Comparison of ENCODE assay signal across 8 cellular contexts in genomic region chr11:14644396-14645246, GRCh38. TPM values are rescaled to one million over a fixed set of nuclear protein-coding genes. Genes with fewer than 3 reads are reported as not detected.
DNase-seq lines count a peak whose midpoint lies in the region; ATAC-seq and TF ChIP-seq lines count a peak whose summit lies in the region.

No MANE protein-coding gene starts in this region.

- H3K9ac ChIP-seq in ES-I3 (ENCODE audit: low read depth, low read length), result peak overlapping the region; percentile 86

- H3K4me1 ChIP-seq in ES-I3 (ENCODE audit: insufficient read depth, low read length) (no peaks in the 10 kb centered on the region), right lobe of liver (peaks cover 0 to 22% (median 5%) of the 10 kb centered on the region in 4 donors)

- ATAC-seq in GM21717 (IDR thresholded peaks at IDR 0.05; ENCODE audit: unreplicated experiment) (peak; percentile 25), activated B cell treated with CpG ODN at 0.5 μM for 24 hours (ENCODE audit: low read depth) (peak; percentile 51), right lobe of liver (peak; percentile 32 to 55 (median 44))

- intact Hi-C loops in activated B cell treated with CpG ODN at 0.5 μM for 24 hours (cut with micrococcal nuclease) (loop anchor here (1.0 to 10.0 kb wide), 7 partner anchors 67 to 430 kb away; partner anchors contain the start of genes CALCB, CYP2R1 and PSMA1), right lobe of liver (cut with DNase I) (no loop called here)

- no peaks in the 10 kb centered on the region for H3K27me3 ChIP-seq in right lobe of liver

- TF ChIP-seq POLR2A in right lobe of liver (IDR thresholded peaks at IDR 0.05), result no peak

- under 1% methylated on average over 23 of the region's 56 CpGs for WGBS in right lobe of liver (ENCODE audit: insufficient coverage, low coverage, low lambda C conversion rate, missing lambda C conversion rate)

- no peak overlapping the region for H3K27ac Mint-ChIP-seq in activated B cell treated with CpG ODN at 0.5 μM for 24 hours

- H3K4me3 Mint-ChIP-seq in activated B cell treated with CpG ODN at 0.5 μM for 24 hours, result peak overlapping the region; percentile 86

- H3K9me3 Mint-ChIP-seq in activated B cell treated with CpG ODN at 0.5 μM for 24 hours, result no peaks in the 10 kb centered on the region

- peak overlapping the region; percentile 88 to 98 (median 96) for H3K27ac ChIP-seq in right lobe of liver

- DNase-seq in Jurkat, Clone E6-1 (ENCODE audit: low read depth, low spot score), result no peak
- no peak for DNase-seq in activated B cell treated with CpG ODN at 0.5 μM for 24 hours
- DNase-seq in cerebellum (ENCODE audit: low spot score), result peak; percentile 38
- DNase-seq in right lobe of liver, result peak; percentile 60 to 74 (median 63)
- DNase-seq in stimulated activated CD8-positive, alpha-beta memory T cell treated with anti-CD3 and anti-CD28 coated beads, Interleukin-15, amount 100 ng/mL, for 4 hours (ENCODE audit: low read depth in 2 of 2), result peak; percentile 11 to 16
- no peak for DNase-seq in inferior parietal cortex (ENCODE audit: extremely low spot score)

- POLR2A ChIA-PET in activated B cell treated with CpG ODN at 0.5 μM for 24 hours (lab: Charles Lee), result interaction anchor here (0.5 to 3.2 kb wide), 16 partner anchors 9 to 434 kb away, joined by 3 to 28 read pairs (median 6); partner anchors contain the start of genes COPB1 and CYP2R1

- peaks cover 24% of the 10 kb centered on the region for H3K27me3 Mint-ChIP-seq in activated B cell treated with CpG ODN at 0.5 μM for 24 hours

- peaks cover 10% of the 10 kb centered on the region for H3K4me1 Mint-ChIP-seq in activated B cell treated with CpG ODN at 0.5 μM for 24 hours

- peak overlapping the region; percentile 86 for H3K4me3 ChIP-seq in Jurkat, Clone E6-1 (ENCODE audit: low read length)
- H3K4me3 ChIP-seq in right lobe of liver, result peak overlapping the region; percentile 76 to 83 (median 77)

- H3K36me3 ChIP-seq in ES-I3 (ENCODE audit: insufficient read depth, low read length), result no peaks in the 10 kb centered on the region
- no peaks in the 10 kb centered on the region for H3K36me3 ChIP-seq in right lobe of liver

- CTCF ChIA-PET in activated B cell treated with CpG ODN at 0.5 μM for 24 hours (lab: Charles Lee), result interaction anchor here (0.7 to 2.2 kb wide), 9 partner anchors 9 to 455 kb away, joined by 3 to 9 read pairs (median 5); no protein-coding TSS in a partner anchor

- TF ChIP-seq CTCF in activated B cell treated with CpG ODN at 0.5 μM for 24 hours (IDR thresholded peaks at IDR 0.05) (no peak), right lobe of liver (IDR thresholded peaks at IDR 0.05) (no peak)

- H3K9me3 ChIP-seq in ES-I3 (ENCODE audit: control insufficient read depth, insufficient read depth, low read length) (no peaks in the 10 kb centered on the region), right lobe of liver (no peaks in the 10 kb centered on the region)

- no peaks in the 10 kb centered on the region for H3K36me3 Mint-ChIP-seq in activated B cell treated with CpG ODN at 0.5 μM for 24 hours (ENCODE audit: low read depth)

RNA-seq across cellular contexts. Expression of gene PDE3B, which starts 1.0 kb away (rescaled TPM):
- 10.3 TPM for polyA plus RNA-seq in Jurkat, Clone E6-1 (2012; ENCODE audit: insufficient read depth, insufficient read length)
- 11.3 and 13.4 TPM in 2 replicates for total RNA-seq in activated B cell treated with CpG ODN at 0.5 μM for 24 hours
- 29.4 TPM for total RNA-seq in cerebellum
- total RNA-seq in right lobe of liver, result 10 to 100 TPM; 14.9 to 47.1 (median 28.8) TPM

Comparison
In these comparisons a context has a peak if more than half of its experiments do, and no peak if none do; other contexts are left out.
1. DNase-seq: peak in cerebellum (single experiment), right lobe of liver (3 of 3) and stimulated activated CD8-positive, alpha-beta memory T cell treated with anti-CD3 and anti-CD28 coated beads, Interleukin-15, amount 100 ng/mL, for 4 hours (2 of 2); none in Jurkat, Clone E6-1 (single experiment), activated B cell treated with CpG ODN at 0.5 μM for 24 hours (single experiment) and inferior parietal cortex (single experiment).
2. Peak in every context shown above with its lines, with median percentiles within 50 percentile points of each other: ATAC-seq.